19 cellular contexts compared by ENCODE assay signal in genomic region chr10:78258303-78259030, GRCh38.
DNase-seq lines count a peak whose midpoint lies in the region; ATAC-seq, FAIRE-seq and TF ChIP-seq lines count a peak whose summit lies in the region.
"Had no signal": no experiment of that assay in that cellular context is flagged by ENCODE, and none has a peak within 500 bp of the region (broad histone marks: within the 10 kb centered on the region; RNA-seq: fewer than 3 reads in every experiment).

No MANE protein-coding gene starts in this region.

- intact Hi-C loops in PC-3 (cut with micrococcal nuclease) = loop anchor here (10.0 kb wide), 1 partner anchor 496 kb away; no protein-coding TSS in a partner anchor

- no peaks in the 10 kb centered on the region for H3K79me2 ChIP-seq in PC-3 (ENCODE audit: low read length)

- no peak overlapping the region for H3K4me2 ChIP-seq in PC-3 (ENCODE audit: low read length)

- no peaks in the 10 kb centered on the region for H3F3A ChIP-seq in PC-3 (ENCODE audit: low read length, unreplicated experiment)

- H4K20me1 ChIP-seq in PC-3 (ENCODE audit: low read length) = no peaks in the 10 kb centered on the region

- POLR2A ChIA-PET in PC-3 (lab: Charles Lee; ENCODE audit: unreplicated experiment) = no interaction called here

- BruUV-seq in PC-3 (replicated peaks; lab: Mats Ljungman, UMichigan) = no TSS peak

- CTCF ChIA-PET in PC-3 (lab: Charles Lee) = no interaction called here

- DNase-seq in PC-3 (peak; percentile 62), left lobe of liver (ENCODE audit: low spot score) (no peak), NCI-H187 treated with DMSO at 0.1 percent for 48 hours (lab: John Stamatoyannopoulos, UW) (no peak), RCC 7860 (ENCODE audit: low spot score) (no peak), globus pallidus (ENCODE audit: low spot score) (no peak), NCI-H345 treated with DMSO at 0.1 percent for 48 hours (lab: John Stamatoyannopoulos, UW; ENCODE audit: unreplicated experiment) (no peak)
- DNase-seq: activated CD4-positive, alpha-beta T cell treated with anti-CD3 and anti-CD28 coated beads for 36 hours; activated CD8-positive, alpha-beta memory T cell treated with anti-CD3 and anti-CD28 coated beads, Interleukin-2, amount 50 U/mL, for 4 hours; activated naive CD4-positive, alpha-beta T cell treated with anti-CD3 and anti-CD28 coated beads, Interleukin-2, amount 50 U/mL, for 16 hours; effector CD4-positive, alpha-beta T cell; mammary epithelial cell; MG63; NCI-H1930; tibial artery had no signal

- H3K27me3 ChIP-seq in PC-3 (ENCODE audit: low read length) = no peaks in the 10 kb centered on the region
- H3K27me3 ChIP-seq: breast epithelium, MG63, tibial artery had no signal

- no peak overlapping the region for H2AFZ ChIP-seq in PC-3 (ENCODE audit: low read length)

- H3K4me1 ChIP-seq in PC-3 (ENCODE audit: insufficient read depth, low read length) = peaks cover 26% of the 10 kb centered on the region
- H3K4me1 ChIP-seq: breast epithelium had no signal

- ATAC-seq in PC-3 (no peak), left lobe of liver (peak; percentile 64)
- ATAC-seq: activated CD4-positive, alpha-beta T cell treated with anti-CD3 and anti-CD28 coated beads for 36 hours; Right ventricle myocardium inferior had no signal

- no peaks in the 10 kb centered on the region for H3K36me3 ChIP-seq in PC-3 (ENCODE audit: low read depth, low read length)
- H3K36me3 ChIP-seq: breast epithelium, tibial artery had no signal

- H3K27ac ChIP-seq in 22Rv1 (no peak overlapping the region), PC-3 (ENCODE audit: low read length) (no peak overlapping the region)
- H3K27ac ChIP-seq: breast epithelium, tibial artery had no signal

- H3K9me3 ChIP-seq in PC-3 (ENCODE audit: low read length) = no peaks in the 10 kb centered on the region
- H3K9me3 ChIP-seq: breast epithelium, tibial artery had no signal

- H3K9me2 ChIP-seq in PC-3 (replicated peaks; ENCODE audit: low read length) = 0 out of 2 replicates have a peak, but pooled peaks cover 3% of the 10 kb centered on the region

- no peak overlapping the region for H3K4me3 ChIP-seq in PC-3 (ENCODE audit: low read length)
- H3K4me3 ChIP-seq: breast epithelium, MG63, tibial artery had no signal

- no peak for FAIRE-seq in RCC 7860 (lab: Jason Lieb, UNC)
- FAIRE-seq: GM12891 had no signal

- TF ChIP-seq CTCF in 22Rv1 (IDR thresholded peaks at IDR 0.05) (peak; percentile 47), GM12872 (IDR thresholded peaks at IDR 0.05; ENCODE audit: insufficient read depth, low read depth, low read length) (peak; percentile 22; the same call in 1 of the 3 replicates), PC-3 (conservative IDR thresholded peaks at IDR 0.05; ENCODE audit: low read depth, low read length) (peak; percentile 84)

- no peak overlapping the region for H3K9ac ChIP-seq in PC-3 (ENCODE audit: low read length)

Comparison
In these comparisons a context has a peak if more than half of its experiments do, and no peak if none do; other contexts are left out.
1. CTCF ChIP-seq: peak in every context shown above with its lines; median percentile 84 in PC-3; 47 in 22Rv1; 22 in GM12872.